ENCODE assay signal across 25 cellular contexts in genomic region chr12:97927991-97928390, GRCh38.
"Had no signal": no experiment of that assay in that cellular context is flagged by ENCODE, and none has a peak within 500 bp of the region (broad histone marks: within the 10 kb centered on the region; RNA-seq: fewer than 3 reads in every experiment).

No MANE protein-coding gene starts in this region.

- H3K9me3 ChIP-seq: body of pancreas, Peyer's patch, SJCRH30, SK-N-SH had no signal

- H3K36me3 Mint-ChIP-seq: activated naive CD4-positive, alpha-beta T cell treated with anti-CD3 and anti-CD28 coated beads, Interleukin-2, amount 10 ng/mL, durations not matched to agents 7 days and 5 days; activated naive CD8-positive, alpha-beta T cell treated with anti-CD3 and anti-CD28 coated beads for 36 hours had no signal

- H3K27me3 Mint-ChIP-seq: activated CD4-positive, alpha-beta memory T cell treated with anti-CD3 and anti-CD28 coated beads, Interleukin-2, amount 10 ng/mL, durations not matched to agents 7 days and 5 days; activated CD4-positive, alpha-beta T cell treated with anti-CD3 and anti-CD28 coated beads for 36 hours; activated naive CD4-positive, alpha-beta T cell treated with anti-CD3 and anti-CD28 coated beads, Interleukin-2, amount 10 ng/mL, durations not matched to agents 7 days and 5 days; activated naive CD8-positive, alpha-beta T cell treated with anti-CD3 and anti-CD28 coated beads for 36 hours had no signal

- H3K4me3 Mint-ChIP-seq: activated CD4-positive, alpha-beta memory T cell treated with anti-CD3 and anti-CD28 coated beads, Interleukin-2, amount 10 ng/mL, durations not matched to agents 7 days and 5 days; activated CD4-positive, alpha-beta T cell treated with anti-CD3 and anti-CD28 coated beads for 36 hours; activated naive CD4-positive, alpha-beta T cell treated with anti-CD3 and anti-CD28 coated beads, Interleukin-2, amount 10 ng/mL, durations not matched to agents 7 days and 5 days; activated naive CD8-positive, alpha-beta T cell treated with anti-CD3 and anti-CD28 coated beads for 36 hours had no signal

- H3K27me3 ChIP-seq: body of pancreas, Peyer's patch, SJCRH30 had no signal

- DNase-seq: activated CD4-positive, alpha-beta memory T cell treated with anti-CD3 and anti-CD28 coated beads, Interleukin-2, amount 10 ng/mL, durations not matched to agents 7 days and 5 days; activated CD4-positive, alpha-beta T cell treated with anti-CD3 and anti-CD28 coated beads for 36 hours; activated CD4-positive, alpha-beta T cell treated with anti-CD3 and anti-CD28 coated beads, Interleukin-2, amount 50 U/mL, for 1 hour; activated gamma-delta T cell treated with Interleukin-2 at 50 U/mL for 16 hours; activated naive CD4-positive, alpha-beta T cell treated with anti-CD3 and anti-CD28 coated beads, Interleukin-2, amount 10 ng/mL, durations not matched to agents 7 days and 5 days; activated naive CD8-positive, alpha-beta T cell treated with anti-CD3 and anti-CD28 coated beads for 36 hours; activated T-cell treated with anti-CD3 and anti-CD28 coated beads for 4 hours; activated T-cell treated with anti-CD3 and anti-CD28 coated beads, Interleukin-2, amount 50 U/mL, for 48 hours; aorta; body of pancreas; central memory CD4-positive, alpha-beta T cell; Kasumi-1; NCI-H1092; NCI-H1930; NCI-H446; NCI-H524; Peyer's patch; Right ventricle myocardium superior; SJCRH30; SK-N-SH; T-helper 1 cell had no signal

- H3K36me3 ChIP-seq: Peyer's patch, SJCRH30 had no signal

- H3K9me3 Mint-ChIP-seq: activated CD4-positive, alpha-beta memory T cell treated with anti-CD3 and anti-CD28 coated beads, Interleukin-2, amount 10 ng/mL, durations not matched to agents 7 days and 5 days; activated naive CD4-positive, alpha-beta T cell treated with anti-CD3 and anti-CD28 coated beads, Interleukin-2, amount 10 ng/mL, durations not matched to agents 7 days and 5 days; activated naive CD8-positive, alpha-beta T cell treated with anti-CD3 and anti-CD28 coated beads for 36 hours; activated T-helper 2 cell treated with anti-CD3 and anti-CD28 coated beads, Interferon-gamma antibody, Interleukin-2, Interleukin-4, amounts not matched to agents 10 μg/mL and 5 μg/mL and 100 μg/mL, durations not matched to agents 14 hours and 24 hours and 36 hours had no signal

- ATAC-seq: activated CD4-positive, alpha-beta T cell treated with anti-CD3 and anti-CD28 coated beads for 36 hours; body of pancreas had no signal

- H3K4me3 ChIP-seq: body of pancreas, Peyer's patch, SJCRH30 had no signal

- H3K4me1 Mint-ChIP-seq: activated CD4-positive, alpha-beta memory T cell treated with anti-CD3 and anti-CD28 coated beads, Interleukin-2, amount 10 ng/mL, durations not matched to agents 7 days and 5 days; activated CD4-positive, alpha-beta T cell treated with anti-CD3 and anti-CD28 coated beads for 36 hours; activated naive CD4-positive, alpha-beta T cell treated with anti-CD3 and anti-CD28 coated beads, Interleukin-2, amount 10 ng/mL, durations not matched to agents 7 days and 5 days; activated naive CD8-positive, alpha-beta T cell treated with anti-CD3 and anti-CD28 coated beads for 36 hours had no signal

- H3K27ac Mint-ChIP-seq: activated CD4-positive, alpha-beta memory T cell treated with anti-CD3 and anti-CD28 coated beads, Interleukin-2, amount 10 ng/mL, durations not matched to agents 7 days and 5 days; activated CD4-positive, alpha-beta T cell treated with anti-CD3 and anti-CD28 coated beads for 36 hours; activated naive CD4-positive, alpha-beta T cell treated with anti-CD3 and anti-CD28 coated beads, Interleukin-2, amount 10 ng/mL, durations not matched to agents 7 days and 5 days; activated naive CD8-positive, alpha-beta T cell treated with anti-CD3 and anti-CD28 coated beads for 36 hours; activated T-helper 2 cell treated with anti-CD3 and anti-CD28 coated beads, Interferon-gamma antibody, Interleukin-2, Interleukin-4, amounts not matched to agents 10 μg/mL and 5 μg/mL and 100 μg/mL, durations not matched to agents 14 hours and 24 hours and 36 hours had no signal

- FAIRE-seq: bronchial epithelial cell had no signal

- H3K27ac ChIP-seq: body of pancreas, Peyer's patch, RWPE1, SJCRH30, VCaP had no signal

- H3K4me1 ChIP-seq: body of pancreas, Peyer's patch, SJCRH30 had no signal
